Comparison of ENCODE assay signal across 2 cellular contexts in genomic region chr6:135987226-135987625, GRCh38.
TF ChIP-seq lines count a peak whose summit lies in the region.

No MANE protein-coding gene starts in this region.

TF ChIP-seq in HepG2, 621 proteins besides CTCF, POLR2A, EP300 and RAD21:
- TF ChIP-seq MAFF (IDR thresholded peaks at IDR 0.05; ENCODE audit: low read depth, low read length) (peak; percentile 85), TRIM22 (IDR thresholded peaks at IDR 0.05) (no peak), MAFK (conservative IDR thresholded peaks at IDR 0.05 in 1 of 2, IDR thresholded peaks at IDR 0.05 in 1 of 2; ENCODE audit: low read length in 2 of 2) (peak; percentile 75 to 90), RERE (CRISPR knock-in tag; IDR thresholded peaks at IDR 0.05; ENCODE audit: low read depth) (no peak)

TF ChIP-seq in IMR-90, 13 proteins besides CTCF, POLR2A, EP300 and RAD21:
- TF ChIP-seq MAFK (IDR thresholded peaks at IDR 0.05; ENCODE audit: low read depth, low read length) (peak; percentile 72), FOS (IDR thresholded peaks at IDR 0.05; ENCODE audit: low read depth, low read length) (no peak)
